10 cellular contexts compared by ENCODE assay signal in genomic region chr14:61609143-61609851, GRCh38.
DNase-seq lines count a peak whose midpoint lies in the region; ATAC-seq and TF ChIP-seq lines count a peak whose summit lies in the region.
"Had no signal": no experiment of that assay in that cellular context is flagged by ENCODE, and none has a peak within 500 bp of the region (broad histone marks: within the 10 kb centered on the region; RNA-seq: fewer than 3 reads in every experiment).

No MANE protein-coding gene starts in this region.

- H2AFZ ChIP-seq in H9 (ENCODE audit: low read length), result no peak overlapping the region

- peaks cover 23% of the 10 kb centered on the region for H3K4me1 ChIP-seq in H9 (ENCODE audit: insufficient read depth, low read length)
- H3K4me1 ChIP-seq in SJSA1 (replicated peaks), result peaks cover 30% of the 10 kb centered on the region

- H2BK12ac ChIP-seq in H9 (ENCODE audit: insufficient read length, low read depth, low read length), result peak overlapping the region; percentile 17

- H3K56ac ChIP-seq in H9 (ENCODE audit: insufficient read length, low read depth, low read length), result no peak overlapping the region

- H3K9me3 ChIP-seq in H9 (ENCODE audit: control insufficient read depth, low read depth, low read length), result no peaks in the 10 kb centered on the region
- H3K9me3 ChIP-seq in SJSA1 (replicated peaks), result no peaks in the 10 kb centered on the region

- no CpG with 5 or more reads among the region's 10 CpGs for WGBS in H9 (ENCODE audit: extremely low coverage, insufficient read length, low lambda C conversion rate)

- DNase-seq in H9 (peak; percentile 76), SJSA1 (ENCODE audit: low read depth in 1 of 2, low spot score in 2 of 2) (peak; percentile 51 to 54), glutamatergic neuron (peak; percentile 39), putamen (ENCODE audit: low spot score) (peak; percentile 50)
- DNase-seq in naive thymus-derived CD8-positive, alpha-beta T cell, result no peak
- DNase-seq: activated naive CD4-positive, alpha-beta T cell treated with anti-CD3 and anti-CD28 coated beads, Interleukin-2, amount 50 U/mL, for 16 hours had no signal

- no peaks in the 10 kb centered on the region for H3K36me3 Mint-ChIP-seq in H9 (ENCODE audit: insufficient read depth in 1 of 3, low read depth in 3 of 3)
- no peaks in the 10 kb centered on the region for H3K36me3 Mint-ChIP-seq in glutamatergic neuron (ENCODE audit: unreplicated experiment)
- no peaks in the 10 kb centered on the region for H3K36me3 Mint-ChIP-seq in naive thymus-derived CD8-positive, alpha-beta T cell

- H3K27me3 ChIP-seq in H9 (ENCODE audit: insufficient read depth, low read length), result no peaks in the 10 kb centered on the region
- H3K27me3 ChIP-seq in SJSA1 (replicated peaks), result no peaks in the 10 kb centered on the region

- H3K4me3 Mint-ChIP-seq in H9 (peak overlapping the region; percentile 25 to 62; a peak in 4 of 5 replicates), glutamatergic neuron (ENCODE audit: unreplicated experiment) (peak overlapping the region; percentile 31)
- no peak overlapping the region for H3K4me3 Mint-ChIP-seq in naive thymus-derived CD8-positive, alpha-beta T cell

- H2BK15ac ChIP-seq in H9 (ENCODE audit: low read depth, low read length), result no peak overlapping the region

- H4K5ac ChIP-seq in H9 (ENCODE audit: insufficient read length, low read depth, low read length), result no peak overlapping the region

- no peak overlapping the region for H4K8ac ChIP-seq in H9 (replicated peaks; ENCODE audit: insufficient read length, low read depth, low read length)

- no peak overlapping the region for H2AK5ac ChIP-seq in H9 (ENCODE audit: insufficient read length, low read length)

- H3K14ac ChIP-seq in H9 (ENCODE audit: insufficient read depth, low read length), result no peak overlapping the region

- H3K27me3 Mint-ChIP-seq in H9 (ENCODE audit: low read depth), result peaks cover 3% of the 10 kb centered on the region
- H3K27me3 Mint-ChIP-seq in glutamatergic neuron (ENCODE audit: unreplicated experiment), result peaks cover 4% of the 10 kb centered on the region
- no peaks in the 10 kb centered on the region for H3K27me3 Mint-ChIP-seq in naive thymus-derived CD8-positive, alpha-beta T cell
- H3K27me3 Mint-ChIP-seq: progenitor cell of endocrine pancreas had no signal

- no peaks in the 10 kb centered on the region for H3K36me3 ChIP-seq in SJSA1

- H3K79me2 ChIP-seq in H9 (ENCODE audit: insufficient read depth, low read length), result no peaks in the 10 kb centered on the region

- no peak overlapping the region for H3K18ac ChIP-seq in H9 (ENCODE audit: insufficient read length, low read depth, low read length)

- H3K4ac ChIP-seq in H9 (ENCODE audit: low read depth, low read length), result no peak overlapping the region

- H3K23ac ChIP-seq in H9 (ENCODE audit: insufficient read length, low read depth, low read length), result no peak overlapping the region

- TF ChIP-seq CTCF in H9 (conservative IDR thresholded peaks at IDR 0.05) (no peak), glutamatergic neuron (IDR thresholded peaks at IDR 0.05; ENCODE audit: partially characterized antibody, unreplicated experiment) (no peak)

- no peak overlapping the region for H3T11ph ChIP-seq in H9 (ENCODE audit: low read length)

- no peak overlapping the region for H3K9ac ChIP-seq in H9 (ENCODE audit: extremely low read depth, insufficient read length, low read length)

- H3K27ac Mint-ChIP-seq in H9 (peak overlapping the region; percentile 67 to 98 (median 89)), glutamatergic neuron (ENCODE audit: unreplicated experiment) (peak overlapping the region; percentile 63)
- H3K27ac Mint-ChIP-seq in naive thymus-derived CD8-positive, alpha-beta T cell, result no peak overlapping the region

- no peak overlapping the region for H2BK120ac ChIP-seq in H9 (ENCODE audit: low read depth, low read length, poor library complexity, severe bottlenecking)

- peak overlapping the region; percentile 31 for H3K4me2 ChIP-seq in H9 (ENCODE audit: insufficient read depth, insufficient read length, low read length)

- H3K9me3 Mint-ChIP-seq in H9 (no peaks in the 10 kb centered on the region), glutamatergic neuron (ENCODE audit: unreplicated experiment) (peaks cover 4% of the 10 kb centered on the region)
- no peaks in the 10 kb centered on the region for H3K9me3 Mint-ChIP-seq in naive thymus-derived CD8-positive, alpha-beta T cell

- no peaks in the 10 kb centered on the region for H3K23me2 ChIP-seq in H9 (ENCODE audit: insufficient read length, low read depth, low read length, poor library complexity, severe bottlenecking)

- POLR2A ChIA-PET in naive thymus-derived CD8-positive, alpha-beta T cell (lab: Charles Lee), result no interaction called here

- H2BK5ac ChIP-seq in H9 (ENCODE audit: insufficient read length, low read length), result no peak overlapping the region

- H3K27ac ChIP-seq in H9 (ENCODE audit: insufficient read length, low read depth, low read length), result peak overlapping the region; percentile 56
- peak overlapping the region; percentile 59 for H3K27ac ChIP-seq in SJSA1

- H3K4me1 Mint-ChIP-seq in H9 (peaks cover 46 to 47% of the 10 kb centered on the region in 2 experiments), glutamatergic neuron (ENCODE audit: low read depth, unreplicated experiment) (peaks cover 39% of the 10 kb centered on the region)
- H3K4me1 Mint-ChIP-seq in naive thymus-derived CD8-positive, alpha-beta T cell, result peaks cover 5 to 22% (median 10%) of the 10 kb centered on the region in 4 donors

- H3K79me1 ChIP-seq in H9 (ENCODE audit: insufficient read depth, low read depth, low read length, poor library complexity, severe bottlenecking), result no peaks in the 10 kb centered on the region

- no peak overlapping the region for H2BK20ac ChIP-seq in H9 (ENCODE audit: low read depth, low read length, poor library complexity, severe bottlenecking)

- H4K20me1 ChIP-seq in H9 (ENCODE audit: control insufficient read depth, insufficient read depth, insufficient read length), result no peaks in the 10 kb centered on the region

- no peak overlapping the region for H3K4me3 ChIP-seq in SJSA1

- H4K91ac ChIP-seq in H9 (ENCODE audit: insufficient read length, low read depth, low read length), result no peak overlapping the region

- ATAC-seq in naive thymus-derived CD8-positive, alpha-beta T cell, result no peak
- ATAC-seq in HG02870 (IDR thresholded peaks at IDR 0.05; ENCODE audit: unreplicated experiment) (no peak), GM21717 (IDR thresholded peaks at IDR 0.05; ENCODE audit: unreplicated experiment) (no peak), GM21576 (IDR thresholded peaks at IDR 0.05; ENCODE audit: unreplicated experiment) (no peak)

Comparison
In these comparisons a context has a peak if more than half of its experiments do, and no peak if none do; other contexts are left out.
1. DNase-seq: peak in H9 (single experiment), SJSA1 (2 of 2), glutamatergic neuron (single experiment) and putamen (single experiment); none in naive thymus-derived CD8-positive, alpha-beta T cell (0 of 10).
2. H3K27ac Mint-ChIP-seq: peak in H9 (3 of 3) and glutamatergic neuron (single experiment); none in naive thymus-derived CD8-positive, alpha-beta T cell (0 of 10).
3. H3K4me3 Mint-ChIP-seq: peak in H9 (2 of 2) and glutamatergic neuron (single experiment); none in naive thymus-derived CD8-positive, alpha-beta T cell (0 of 10).